Comparison of ENCODE assay signal across 16 cellular contexts in genomic region chr2:237350597-237350996, GRCh38.
A peak's percentile ranks its signal among the peaks of the same experiment; 100 is the strongest.
DNase-seq lines count a peak whose midpoint lies in the region; ATAC-seq, FAIRE-seq and TF ChIP-seq lines count a peak whose summit lies in the region.
"Had no signal": no experiment of that assay in that cellular context is flagged by ENCODE, and none has a peak within 500 bp of the region (broad histone marks: within the 10 kb centered on the region; RNA-seq: fewer than 3 reads in every experiment).

No MANE protein-coding gene starts in this region.

- H3K9me3 ChIP-seq in right lobe of liver (no peaks in the 10 kb centered on the region), HepG2 (ENCODE audit: low read length) (no peaks in the 10 kb centered on the region), vagina (no peaks in the 10 kb centered on the region)
- H3K9me3 ChIP-seq: Caco-2 had no signal

- H2AFZ ChIP-seq in HepG2 (ENCODE audit: low read length): no peak overlapping the region

- H3K27me3 ChIP-seq in right lobe of liver (no peaks in the 10 kb centered on the region), HepG2 (ENCODE audit: control insufficient read depth in 1 of 2, insufficient read depth in 2 of 2, low read length in 2 of 2) (peaks cover 3 to 71% of the 10 kb centered on the region in 2 experiments; a peak in 3 of 5 replicates), vagina (no peaks in the 10 kb centered on the region)

- no peak for TF ChIP-seq CTCF in right lobe of liver (IDR thresholded peaks at IDR 0.05)
- no peak for TF ChIP-seq CTCF in HepG2 (CRISPR knock-in tag; IDR thresholded peaks at IDR 0.05)
- TF ChIP-seq CTCF in vagina (IDR thresholded peaks at IDR 0.05): no peak

- BruUV-seq in HepG2 (replicated peaks; lab: Mats Ljungman, UMichigan): no TSS peak

- peak overlapping the region in 1 of 3 donors; percentile 24 for H3K27ac ChIP-seq in right lobe of liver
- H3K27ac ChIP-seq in HepG2 (ENCODE audit: extremely low read length, insufficient read depth, low read length): no peak overlapping the region
- H3K27ac ChIP-seq in vagina: peak overlapping the region; percentile 64
- H3K27ac ChIP-seq: C4-2B had no signal

- H3K9ac ChIP-seq in HepG2 (ENCODE audit: insufficient read depth, low read depth, low read length): no peak overlapping the region

- peak overlapping the region in 1 of 3 donors; percentile 31 for H3K4me3 ChIP-seq in right lobe of liver
- no peak overlapping the region for H3K4me3 ChIP-seq in HepG2 (replicated peaks in 1 of 3; ENCODE audit: insufficient read depth in 1 of 3, low read depth in 2 of 3, low read length in 3 of 3)
- H3K4me3 ChIP-seq in vagina: no peak overlapping the region

- DNase-seq in right lobe of liver: no peak
- no peak for DNase-seq in HepG2 (ENCODE audit: low spot score)
- no peak for DNase-seq in left lobe of liver (ENCODE audit: low spot score)
- no peak for DNase-seq in sciatic nerve (ENCODE audit: low spot score)
- peak in 1 of 2 donors; percentile 91 for DNase-seq in vagina (ENCODE audit: extremely low spot score in 2 of 2)
- DNase-seq in stimulated activated naive B cell treated with anti-CD40 and anti-IgM and Interleukin-4, amounts not matched to agents 10 μg/mL and 1 μg/mL and 100 μg/mL, for 72 hours: no peak
- no peak for DNase-seq in stimulated activated effector memory CD8-positive, alpha-beta T cell treated with anti-CD3 and anti-CD28 coated beads, Interleukin-12 subunit alpha, Interleukin-12 subunit beta, amount 100 ng/mL, for 72 hours (ENCODE audit: low spot score in 2 of 2)
- DNase-seq in NCI-H1105 (lab: John Stamatoyannopoulos, UW): no peak
- DNase-seq: 8988T, Caco-2, DMS53, H7, NCI-H1417 treated with DMSO at 0.1 percent for 48 hours, NCI-H2029, RPMI8226 had no signal

- no peak overlapping the region for H3K4me3 Mint-ChIP-seq in stimulated activated naive B cell treated with anti-CD40 and anti-IgM and Interleukin-4, amounts not matched to agents 10 μg/mL and 1 μg/mL and 100 μg/mL, for 72 hours
- no peak overlapping the region for H3K4me3 Mint-ChIP-seq in stimulated activated effector memory CD8-positive, alpha-beta T cell treated with anti-CD3 and anti-CD28 coated beads, Interleukin-12 subunit alpha, Interleukin-12 subunit beta, amount 100 ng/mL, for 72 hours

- intact Hi-C loops in right lobe of liver (cut with DNase I): no loop called here
- intact Hi-C loops in HepG2 (cut with micrococcal nuclease; ENCODE audit: unreplicated experiment): no loop called here
- intact Hi-C loops in sciatic nerve (cut with DNase I): no loop called here
- intact Hi-C loops in vagina (cut with DNase I): no loop called here

- no peak for TF ChIP-seq EP300 in HepG2 (IDR thresholded peaks at IDR 0.05; ENCODE audit: low read depth in 2 of 2, low read length in 2 of 2)
- TF ChIP-seq EP300 in HepG2 (CRISPR knock-in tag; IDR thresholded peaks at IDR 0.05; ENCODE audit: borderline replicate concordance): no peak

- ATAC-seq in right lobe of liver (peak; percentile 46 to 77 (median 66)), HepG2 (no peak), left lobe of liver (peak; percentile 85), sciatic nerve (peak; percentile 9)
- no peak for ATAC-seq in stimulated activated naive B cell treated with anti-CD40 and anti-IgM and Interleukin-4, amounts not matched to agents 10 μg/mL and 1 μg/mL and 100 μg/mL, for 72 hours (replicated peaks)
- ATAC-seq in stimulated activated effector memory CD8-positive, alpha-beta T cell treated with anti-CD3 and anti-CD28 coated beads, Interleukin-12 subunit alpha, Interleukin-12 subunit beta, amount 100 ng/mL, for 72 hours: no peak

- in situ Hi-C loops in HepG2 (cut with HindIII; ENCODE audit: extremely low pct_ligation_motif_present, low pct_unique_long_range_greater_than_20kb): no loop called here

- TF ChIP-seq POLR2A in right lobe of liver (IDR thresholded peaks at IDR 0.05) (no peak), HepG2 (IDR thresholded peaks at IDR 0.05; ENCODE audit: insufficient read depth in 1 of 2, low read depth in 2 of 2, low read length in 2 of 2) (no peak), vagina (IDR thresholded peaks at IDR 0.05) (no peak)

- TF ChIP-seq RAD21 in HepG2 (CRISPR knock-in tag; IDR thresholded peaks at IDR 0.05): no peak

- CTCF ChIA-PET in HepG2 (lab: Yijun Ruan, JAX; ENCODE audit: low intra/inter-chr PET ratio, low total read pairs): no interaction called here

- H3K4me1 ChIP-seq in right lobe of liver (peaks cover 0 to 5% (median 0%) of the 10 kb centered on the region in 4 donors), HepG2 (ENCODE audit: insufficient read depth, low read length) (no peaks in the 10 kb centered on the region), vagina (peaks cover 56% of the 10 kb centered on the region)
- H3K4me1 ChIP-seq: Caco-2 had no signal

- H3K9me3 Mint-ChIP-seq in stimulated activated naive B cell treated with anti-CD40 and anti-IgM and Interleukin-4, amounts not matched to agents 10 μg/mL and 1 μg/mL and 100 μg/mL, for 72 hours: peaks cover 0 to 1% of the 10 kb centered on the region in 2 donors
- no peaks in the 10 kb centered on the region for H3K9me3 Mint-ChIP-seq in stimulated activated effector memory CD8-positive, alpha-beta T cell treated with anti-CD3 and anti-CD28 coated beads, Interleukin-12 subunit alpha, Interleukin-12 subunit beta, amount 100 ng/mL, for 72 hours

- H3K27ac Mint-ChIP-seq in stimulated activated naive B cell treated with anti-CD40 and anti-IgM and Interleukin-4, amounts not matched to agents 10 μg/mL and 1 μg/mL and 100 μg/mL, for 72 hours: no peak overlapping the region
- H3K27ac Mint-ChIP-seq in stimulated activated effector memory CD8-positive, alpha-beta T cell treated with anti-CD3 and anti-CD28 coated beads, Interleukin-12 subunit alpha, Interleukin-12 subunit beta, amount 100 ng/mL, for 72 hours: no peak overlapping the region

- H3K36me3 ChIP-seq in right lobe of liver (no peaks in the 10 kb centered on the region), HepG2 (replicated peaks in 1 of 2; ENCODE audit: control insufficient read depth in 1 of 2, insufficient read depth in 2 of 2, low read length in 2 of 2) (no peaks in the 10 kb centered on the region), vagina (peaks cover 5 to 19% of the 10 kb centered on the region in 2 donors)

- POLR2A ChIA-PET in HepG2 (lab: Yijun Ruan, JAX): no interaction called here

- no peaks in the 10 kb centered on the region for H3K4me1 Mint-ChIP-seq in stimulated activated naive B cell treated with anti-CD40 and anti-IgM and Interleukin-4, amounts not matched to agents 10 μg/mL and 1 μg/mL and 100 μg/mL, for 72 hours
- H3K4me1 Mint-ChIP-seq in stimulated activated effector memory CD8-positive, alpha-beta T cell treated with anti-CD3 and anti-CD28 coated beads, Interleukin-12 subunit alpha, Interleukin-12 subunit beta, amount 100 ng/mL, for 72 hours: no peaks in the 10 kb centered on the region

- no peak overlapping the region for H3K4me2 ChIP-seq in HepG2 (ENCODE audit: low read depth, low read length)

- no peak for FAIRE-seq in HepG2 (lab: Jason Lieb, UNC)

- peaks cover 20 to 25% of the 10 kb centered on the region in 2 donors for H3K27me3 Mint-ChIP-seq in stimulated activated naive B cell treated with anti-CD40 and anti-IgM and Interleukin-4, amounts not matched to agents 10 μg/mL and 1 μg/mL and 100 μg/mL, for 72 hours

- 52% methylated on average over 6 of the region's 6 CpGs for WGBS in right lobe of liver (ENCODE audit: insufficient coverage, low coverage, low lambda C conversion rate, missing lambda C conversion rate)
- 37% methylated on average over 6 of the region's 6 CpGs for WGBS in HepG2 (ENCODE audit: low lambda C conversion rate)

- no peaks in the 10 kb centered on the region for H4K20me1 ChIP-seq in HepG2 (ENCODE audit: insufficient read depth, low read length)

- H3K36me3 Mint-ChIP-seq in stimulated activated naive B cell treated with anti-CD40 and anti-IgM and Interleukin-4, amounts not matched to agents 10 μg/mL and 1 μg/mL and 100 μg/mL, for 72 hours: no peaks in the 10 kb centered on the region
- H3K36me3 Mint-ChIP-seq in stimulated activated effector memory CD8-positive, alpha-beta T cell treated with anti-CD3 and anti-CD28 coated beads, Interleukin-12 subunit alpha, Interleukin-12 subunit beta, amount 100 ng/mL, for 72 hours: peaks cover 8% of the 10 kb centered on the region

- no peaks in the 10 kb centered on the region for H3K79me2 ChIP-seq in HepG2 (ENCODE audit: insufficient read depth, low read length)

TF ChIP-seq in HepG2, 621 proteins besides CTCF, POLR2A, EP300 and RAD21 (continues in another document):
- TF ChIP-seq GABPB1 (CRISPR knock-in tag; IDR thresholded peaks at IDR 0.05): no peak
- TF ChIP-seq ZNF460 (CRISPR knock-in tag; IDR thresholded peaks at IDR 0.05; ENCODE audit: borderline replicate concordance): no peak
- TF ChIP-seq ZFY (CRISPR knock-in tag; IDR thresholded peaks at IDR 0.05): no peak
- no peak for TF ChIP-seq TRAFD1 (CRISPR knock-in tag; IDR thresholded peaks at IDR 0.05; ENCODE audit: borderline replicate concordance)
- no peak for TF ChIP-seq ETV5 (CRISPR knock-in tag; IDR thresholded peaks at IDR 0.05; ENCODE audit: borderline replicate concordance)

Comparison
In these comparisons a context has a peak if more than half of its experiments do, and no peak if none do; other contexts are left out.
1. ATAC-seq: peak in right lobe of liver (4 of 4), left lobe of liver (single experiment) and sciatic nerve (single experiment); none in HepG2 (single experiment), stimulated activated naive B cell treated with anti-CD40 and anti-IgM and Interleukin-4, amounts not matched to agents 10 μg/mL and 1 μg/mL and 100 μg/mL, for 72 hours (0 of 2) and stimulated activated effector memory CD8-positive, alpha-beta T cell treated with anti-CD3 and anti-CD28 coated beads, Interleukin-12 subunit alpha, Interleukin-12 subunit beta, amount 100 ng/mL, for 72 hours (single experiment).